ENCODE assay signal across 1 cellular context in the genomic region with DNA sequence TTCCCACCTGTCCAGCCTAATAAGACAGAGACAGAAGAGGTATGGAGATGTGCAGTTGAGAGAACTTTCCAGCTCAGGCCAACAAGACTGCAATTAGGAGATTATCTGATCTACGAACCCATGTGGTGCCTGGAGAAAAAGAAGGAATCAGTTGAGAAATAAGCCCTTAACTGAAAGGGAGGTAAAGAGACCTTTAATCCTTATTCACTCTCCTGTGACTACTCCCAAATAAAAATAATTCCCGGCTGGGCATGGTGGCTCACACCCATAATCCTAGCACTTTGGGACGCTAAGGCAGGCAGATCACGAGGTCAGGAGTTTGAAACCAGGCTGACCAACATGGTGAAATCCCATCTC.
TF ChIP-seq lines count a peak whose summit lies in the region.

No MANE protein-coding gene starts in this region.

TF ChIP-seq in IMR-90, 13 proteins besides CTCF, POLR2A, EP300 and RAD21:
- TF ChIP-seq FOS (IDR thresholded peaks at IDR 0.05; ENCODE audit: low read depth, low read length) (no peak), BHLHE40 (IDR thresholded peaks at IDR 0.05; ENCODE audit: low read depth, low read length) (no peak), NFE2L2 (IDR thresholded peaks at IDR 0.05; ENCODE audit: low read depth, low read length) (no peak), MAFK (IDR thresholded peaks at IDR 0.05; ENCODE audit: low read depth, low read length) (no peak), CHD1 (IDR thresholded peaks at IDR 0.05; ENCODE audit: low read depth, low read length) (no peak), MAZ (IDR thresholded peaks at IDR 0.05; ENCODE audit: borderline replicate concordance, low read depth, low read length) (no peak), RCOR1 (IDR thresholded peaks at IDR 0.05; ENCODE audit: insufficient replicate concordance, low read length) (no peak), MXI1 (IDR thresholded peaks at IDR 0.05; ENCODE audit: borderline replicate concordance, low read depth, low read length) (no peak), RFX5 (IDR thresholded peaks at IDR 0.05; ENCODE audit: low read depth, low read length) (no peak), SMC3 (IDR thresholded peaks at IDR 0.05; ENCODE audit: low read depth, low read length) (no peak)
- TF ChIP-seq, protein P1, sequence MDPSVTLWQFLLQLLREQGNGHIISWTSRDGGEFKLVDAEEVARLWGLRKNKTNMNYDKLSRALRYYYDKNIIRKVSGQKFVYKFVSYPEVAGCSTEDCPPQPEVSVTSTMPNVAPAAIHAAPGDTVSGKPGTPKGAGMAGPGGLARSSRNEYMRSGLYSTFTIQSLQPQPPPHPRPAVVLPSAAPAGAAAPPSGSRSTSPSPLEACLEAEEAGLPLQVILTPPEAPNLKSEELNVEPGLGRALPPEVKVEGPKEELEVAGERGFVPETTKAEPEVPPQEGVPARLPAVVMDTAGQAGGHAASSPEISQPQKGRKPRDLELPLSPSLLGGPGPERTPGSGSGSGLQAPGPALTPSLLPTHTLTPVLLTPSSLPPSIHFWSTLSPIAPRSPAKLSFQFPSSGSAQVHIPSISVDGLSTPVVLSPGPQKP (IDR thresholded peaks at IDR 0.05; ENCODE audit: borderline replicate concordance, low read depth, low read length), result no peak
- TF ChIP-seq, protein P2, sequence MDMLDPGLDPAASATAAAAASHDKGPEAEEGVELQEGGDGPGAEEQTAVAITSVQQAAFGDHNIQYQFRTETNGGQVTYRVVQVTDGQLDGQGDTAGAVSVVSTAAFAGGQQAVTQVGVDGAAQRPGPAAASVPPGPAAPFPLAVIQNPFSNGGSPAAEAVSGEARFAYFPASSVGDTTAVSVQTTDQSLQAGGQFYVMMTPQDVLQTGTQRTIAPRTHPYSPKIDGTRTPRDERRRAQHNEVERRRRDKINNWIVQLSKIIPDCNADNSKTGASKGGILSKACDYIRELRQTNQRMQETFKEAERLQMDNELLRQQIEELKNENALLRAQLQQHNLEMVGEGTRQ (IDR thresholded peaks at IDR 0.05; ENCODE audit: low read depth, low read length), result no peak
